Comparison of ENCODE assay signal across 15 cellular contexts in the genomic region with DNA sequence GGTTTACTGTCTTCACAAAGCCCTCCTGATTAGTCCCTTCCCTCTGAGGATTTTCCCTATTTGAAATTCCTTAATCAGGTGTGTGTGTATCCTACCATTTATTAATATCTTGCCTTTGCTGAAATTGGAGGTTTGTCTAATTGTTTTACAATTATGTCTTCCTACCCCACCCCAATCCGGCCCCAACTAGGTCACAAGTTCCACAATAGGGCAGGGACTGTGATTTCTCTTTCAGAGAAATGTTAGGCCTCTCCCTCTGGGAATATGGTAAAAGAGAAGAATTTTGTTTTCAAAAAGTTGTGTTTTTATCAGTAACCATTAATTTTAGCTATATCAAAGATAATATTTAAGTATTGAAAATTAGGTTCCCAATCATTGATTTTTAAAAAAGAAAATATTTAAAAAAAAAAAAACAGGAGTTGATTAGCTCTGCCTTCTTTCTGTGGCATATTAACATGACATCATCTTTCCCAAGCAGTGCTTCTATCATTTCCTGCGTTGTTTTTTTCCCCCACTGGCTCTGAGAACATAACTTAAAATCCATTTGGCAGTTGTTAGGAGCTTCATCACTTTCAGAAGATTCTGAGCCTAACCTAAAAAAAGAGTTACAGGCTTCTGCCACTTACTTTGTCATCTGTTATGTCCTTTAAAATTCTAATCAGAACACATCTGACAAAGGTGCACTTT. TPM values are rescaled to one million over a fixed set of nuclear protein-coding genes. Genes with fewer than 3 reads are reported as not detected.
DNase-seq lines count a peak whose midpoint lies in the region; ATAC-seq, FAIRE-seq and TF ChIP-seq lines count a peak whose summit lies in the region.
"Had no signal": no experiment of that assay in that cellular context is flagged by ENCODE, and none has a peak within 500 bp of the region (broad histone marks: within the 10 kb centered on the region; RNA-seq: fewer than 3 reads in every experiment).

No MANE protein-coding gene starts in this region.

- H3K27me3 ChIP-seq in endothelial cell of umbilical vein (ENCODE audit: control insufficient read depth in 2 of 2, insufficient read depth in 2 of 2, low read length in 2 of 2): no peaks in the 10 kb centered on the region
- H3K27me3 ChIP-seq: neutrophil, suprapubic skin had no signal

- no peaks in the 10 kb centered on the region for H3K9me1 ChIP-seq in endothelial cell of umbilical vein (replicated peaks; ENCODE audit: control insufficient read depth, extremely low read depth, insufficient read depth, low read length)

- no peaks in the 10 kb centered on the region for H3K27me3 Mint-ChIP-seq in effector memory CD8-positive, alpha-beta T cell

- H3K4me3 Mint-ChIP-seq in effector memory CD8-positive, alpha-beta T cell: no peak overlapping the region
- H3K4me3 Mint-ChIP-seq: activated naive CD4-positive, alpha-beta T cell treated with anti-CD3 and anti-CD28 coated beads for 36 hours had no signal

- H3K4me2 ChIP-seq in endothelial cell of umbilical vein (ENCODE audit: insufficient read depth, low read length): peak overlapping the region; percentile 58

- no peak for DNase-seq in Right ventricle myocardium inferior (ENCODE audit: missing footprints)
- DNase-seq in cardiac septum (ENCODE audit: low spot score): no peak
- DNase-seq in endothelial cell of umbilical vein (ENCODE audit: low read depth, low spot score): peak; percentile 77
- peak; percentile 23 for DNase-seq in kidney tubule cell (ENCODE audit: low spot score)
- no peak for DNase-seq in effector memory CD8-positive, alpha-beta T cell
- DNase-seq in mucosa of descending colon: no peak
- DNase-seq in NCI-H1417 (lab: John Stamatoyannopoulos, UW): no peak
- DNase-seq: activated naive CD4-positive, alpha-beta T cell treated with anti-CD3 and anti-CD28 coated beads for 36 hours; caudate nucleus; lower lobe of right lung; NCI-H2171 had no signal

- H3K36me3 ChIP-seq in endothelial cell of umbilical vein (ENCODE audit: control insufficient read depth in 2 of 2, extremely low read depth in 1 of 2, insufficient read depth in 2 of 2, low read length in 2 of 2) (no peaks in the 10 kb centered on the region), mucosa of descending colon (ENCODE audit: low read depth) (no peaks in the 10 kb centered on the region)
- H3K36me3 ChIP-seq: lower lobe of right lung had no signal

- H3K9me3 ChIP-seq in endothelial cell of umbilical vein (replicated peaks; ENCODE audit: control insufficient read depth, insufficient read depth, low read length) (no peaks in the 10 kb centered on the region), mucosa of descending colon (no peaks in the 10 kb centered on the region)
- H3K9me3 ChIP-seq: lower lobe of right lung, neutrophil, suprapubic skin had no signal

- TF ChIP-seq POLR2A in endothelial cell of umbilical vein (IDR thresholded peaks at IDR 0.05; ENCODE audit: low read depth, low read length): no peak

- H3K79me2 ChIP-seq in endothelial cell of umbilical vein (ENCODE audit: control insufficient read depth, insufficient read depth, low read length): peaks cover 33% of the 10 kb centered on the region

- H3K36me3 Mint-ChIP-seq in effector memory CD8-positive, alpha-beta T cell (ENCODE audit: insufficient read depth): no peaks in the 10 kb centered on the region

- H3K4me3 ChIP-seq in endothelial cell of umbilical vein (replicated peaks in 1 of 3; ENCODE audit: insufficient read depth in 1 of 3, low read depth in 1 of 3, low read length in 3 of 3) (no peak overlapping the region), mucosa of descending colon (no peak overlapping the region)
- H3K4me3 ChIP-seq: lower lobe of right lung, suprapubic skin had no signal

- peak overlapping the region; percentile 82 for H3K27ac ChIP-seq in endothelial cell of umbilical vein (ENCODE audit: insufficient read depth, low read depth, low read length)
- H3K27ac ChIP-seq: lower lobe of right lung, neutrophil, suprapubic skin had no signal

- peak overlapping the region; percentile 73 for H3K9ac ChIP-seq in endothelial cell of umbilical vein (replicated peaks; ENCODE audit: extremely low read depth, insufficient read depth, low read length)

- BruUV-seq in endothelial cell of umbilical vein (replicated peaks; lab: Mats Ljungman, UMichigan): TSS peak; percentile 28

- no peaks in the 10 kb centered on the region for H4K20me1 ChIP-seq in endothelial cell of umbilical vein (replicated peaks; ENCODE audit: control insufficient read depth, extremely low read depth, insufficient read depth, low read length)

- dilution Hi-C loops in endothelial cell of umbilical vein (cut with MboI; ENCODE audit: extremely low pct_ligation_motif_present, low sequenced_read_pairs): no loop called here

- H3K9me3 Mint-ChIP-seq in effector memory CD8-positive, alpha-beta T cell: no peaks in the 10 kb centered on the region

- H3K27ac Mint-ChIP-seq in effector memory CD8-positive, alpha-beta T cell: peak overlapping the region in 1 of 2 donors; percentile 49
- H3K27ac Mint-ChIP-seq: activated naive CD4-positive, alpha-beta T cell treated with anti-CD3 and anti-CD28 coated beads for 36 hours had no signal

- no peak overlapping the region for H2AFZ ChIP-seq in endothelial cell of umbilical vein (ENCODE audit: low read depth, low read length)

- TF ChIP-seq CTCF in endothelial cell of umbilical vein (IDR thresholded peaks at IDR 0.05; ENCODE audit: extremely low read depth in 1 of 2, insufficient read depth in 1 of 2, low read depth in 1 of 2, low read length in 2 of 2): no peak
- no peak for TF ChIP-seq CTCF in mucosa of descending colon (IDR thresholded peaks at IDR 0.05)

- H3K4me1 Mint-ChIP-seq in effector memory CD8-positive, alpha-beta T cell (ENCODE audit: low read depth in 2 of 2): peaks cover 22 to 30% of the 10 kb centered on the region in 2 donors

- CTCF ChIA-PET in endothelial cell of umbilical vein (lab: Charles Lee): interaction anchor here (0.6 to 1.6 kb wide), 7 partner anchors 10 to 519 kb away, joined by 3 to 7 read pairs (median 3); no protein-coding TSS in a partner anchor

- intact Hi-C loops in Right ventricle myocardium inferior (cut with DNase I): loop anchor here (5.0 kb wide), 1 partner anchor 34 kb away; a partner anchor contains a TSS
- intact Hi-C loops in cardiac septum (cut with DNase I): no loop called here
- intact Hi-C loops in endothelial cell of umbilical vein (cut with micrococcal nuclease): no loop called here
- intact Hi-C loops in mucosa of descending colon (cut with DNase I, micrococcal nuclease): no loop called here

- H3K4me1 ChIP-seq in endothelial cell of umbilical vein (ENCODE audit: control insufficient read depth, extremely low read depth, insufficient read depth, low read length) (peaks cover 19% of the 10 kb centered on the region), mucosa of descending colon (ENCODE audit: low read depth) (no peaks in the 10 kb centered on the region)

- peak; percentile 64 for FAIRE-seq in endothelial cell of umbilical vein (lab: Jason Lieb, UNC)
- FAIRE-seq: D721Med had no signal

- ATAC-seq in Right ventricle myocardium inferior (peak; percentile 50), mucosa of descending colon (no peak), HG03159 (IDR thresholded peaks at IDR 0.05; ENCODE audit: unreplicated experiment) (no peak)
- ATAC-seq in effector memory CD8-positive, alpha-beta T cell (replicated peaks): no peak
- ATAC-seq: lower lobe of right lung had no signal

- POLR2A ChIA-PET in endothelial cell of umbilical vein (lab: Charles Lee): interaction anchor here (0.5 kb wide), 1 partner anchor 14 kb away, joined by 3 read pairs; no protein-coding TSS in a partner anchor

TF ChIP-seq in endothelial cell of umbilical vein, 7 proteins besides CTCF, POLR2A, EP300 and RAD21:
- TF ChIP-seq, protein P1, sequence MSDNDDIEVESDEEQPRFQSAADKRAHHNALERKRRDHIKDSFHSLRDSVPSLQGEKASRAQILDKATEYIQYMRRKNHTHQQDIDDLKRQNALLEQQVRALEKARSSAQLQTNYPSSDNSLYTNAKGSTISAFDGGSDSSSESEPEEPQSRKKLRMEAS (IDR thresholded peaks at IDR 0.05; ENCODE audit: insufficient read depth, insufficient read length): no peak
- TF ChIP-seq EZH2 (IDR thresholded peaks at IDR 0.05; ENCODE audit: borderline replicate concordance, low read depth, low read length, severe bottlenecking): no peak
- TF ChIP-seq FOS (IDR thresholded peaks at IDR 0.05; ENCODE audit: borderline replicate concordance, insufficient read depth, low read length): no peak
- TF ChIP-seq GATA2 (IDR thresholded peaks at IDR 0.05; ENCODE audit: insufficient read depth, insufficient read length, low read depth, low read length): no peak
- TF ChIP-seq POLR2AphosphoS5 (IDR thresholded peaks at IDR 0.05; ENCODE audit: insufficient read depth, low read depth, low read length): no peak
- TF ChIP-seq JUN (IDR thresholded peaks at IDR 0.05; ENCODE audit: borderline replicate concordance, insufficient read depth, insufficient read length, low read depth): peak; percentile 67

RNA-seq across cellular contexts. Expression of a gene that starts 36.1 kb away (rescaled TPM):
- total RNA-seq in Right ventricle myocardium inferior (8.1 TPM), cardiac septum (10.8 TPM), endothelial cell of umbilical vein (16.3 and 19.1 TPM in 2 replicates), mucosa of descending colon (10 to 100 TPM; 11.8 to 13.8 (median 12.2) TPM)
- 3.1 and 3.9 TPM in 2 replicates for polyA plus RNA-seq in endothelial cell of umbilical vein
- 5.9 and 6.5 TPM in 2 replicates for polyA plus RNA-seq in endothelial cell of umbilical vein (2011; cell fraction: cytosol; rRNA removed)
- 3.2 and 4.2 TPM in 2 replicates for polyA plus RNA-seq in endothelial cell of umbilical vein (2011; cell fraction: nucleus; rRNA removed)
- 17.5 and 18.6 TPM in 2 replicates for polyA plus RNA-seq in endothelial cell of umbilical vein (2012)
- polyA minus RNA-seq in endothelial cell of umbilical vein: 4.5 and 14.3 TPM in 2 replicates
- polyA minus RNA-seq in endothelial cell of umbilical vein (2011; cell fraction: cytosol; rRNA and poly(A)+ RNA removed): 4.0 TPM
- polyA minus RNA-seq in endothelial cell of umbilical vein (2011; cell fraction: nucleus; rRNA and poly(A)+ RNA removed): 7.6 and 8.8 TPM in 2 replicates

Comparison
In these comparisons a context has a peak if more than half of its experiments do, and no peak if none do; other contexts are left out.
1. DNase-seq: peak in endothelial cell of umbilical vein (single experiment) and kidney tubule cell (single experiment); none in Right ventricle myocardium inferior (single experiment), cardiac septum (single experiment), effector memory CD8-positive, alpha-beta T cell (0 of 3), mucosa of descending colon (0 of 3) and NCI-H1417 (0 of 3).